In genomic region chr13:79658333-79658975, GRCh38 we compare ENCODE assay signal across 17 cellular contexts.
DNase-seq lines count a peak whose midpoint lies in the region; ATAC-seq and TF ChIP-seq lines count a peak whose summit lies in the region.
"Had no signal": no experiment of that assay in that cellular context is flagged by ENCODE, and none has a peak within 500 bp of the region (broad histone marks: within the 10 kb centered on the region; RNA-seq: fewer than 3 reads in every experiment).

No MANE protein-coding gene starts in this region.

- no peaks in the 10 kb centered on the region for H3K36me3 ChIP-seq in smooth muscle cell (ENCODE audit: low read depth)
- H3K36me3 ChIP-seq: BLaER1 treated with 17β-estradiol and CSF1 and Interleukin-3, amounts not matched to agents 10 nM and 100 nM had no signal

- peak overlapping the region; percentile 56 for H3K4me2 ChIP-seq in smooth muscle cell
- H3K4me2 ChIP-seq: BLaER1 treated with 17β-estradiol and CSF1 and Interleukin-3, amounts not matched to agents 10 nM and 100 nM had no signal

- no peaks in the 10 kb centered on the region for H3K79me2 ChIP-seq in smooth muscle cell (ENCODE audit: low read depth)

- H3K27ac ChIP-seq in smooth muscle cell (ENCODE audit: low read depth): peak overlapping the region; percentile 52
- H3K27ac ChIP-seq: BLaER1 treated with 17β-estradiol and CSF1 and Interleukin-3, amounts not matched to agents 10 nM and 100 nM; SK-N-MC; testis had no signal

- CTCF ChIA-PET in WTC11 (lab: Charles Lee): interaction anchor here (0.8 to 2.7 kb wide), 3 partner anchors 10 to 683 kb away, joined by 3 to 10 read pairs (median 4); no protein-coding TSS in a partner anchor

- peaks cover 28% of the 10 kb centered on the region for H3K4me1 ChIP-seq in smooth muscle cell (ENCODE audit: low read depth)
- H3K4me1 ChIP-seq: testis had no signal

- H3K27me3 Mint-ChIP-seq in WTC11 (ENCODE audit: low read depth) (no peaks in the 10 kb centered on the region), nephron (ENCODE audit: low read depth) (no peaks in the 10 kb centered on the region)

- H3K36me3 Mint-ChIP-seq in WTC11 (no peaks in the 10 kb centered on the region), nephron (ENCODE audit: low read depth) (no peaks in the 10 kb centered on the region)

- H3K27me3 ChIP-seq in smooth muscle cell (ENCODE audit: low read depth): no peaks in the 10 kb centered on the region
- H3K27me3 ChIP-seq: BLaER1 treated with 17β-estradiol and CSF1 and Interleukin-3, amounts not matched to agents 10 nM and 100 nM; testis had no signal

- H4K20me1 ChIP-seq in smooth muscle cell (ENCODE audit: low read depth): no peaks in the 10 kb centered on the region
- H4K20me1 ChIP-seq: BLaER1 treated with 17β-estradiol and CSF1 and Interleukin-3, amounts not matched to agents 10 nM and 100 nM had no signal

- H3F3A ChIP-seq in smooth muscle cell (ENCODE audit: low read depth): peaks cover 8% of the 10 kb centered on the region

- DNase-seq in WTC11 (ENCODE audit: low spot score) (no peak), Right ventricle myocardium superior (no peak), smooth muscle cell (lab: John Stamatoyannopoulos, UW; ENCODE audit: unreplicated experiment) (no peak), NOMO-1 (lab: John Stamatoyannopoulos, UW; ENCODE audit: unreplicated experiment in 2 of 2) (no peak), iPS-NIHi7 (ENCODE audit: extremely low spot score) (no peak)
- no peak for DNase-seq in stimulated activated CD4-positive, alpha-beta T cell treated with anti-CD3 and anti-CD28 coated beads, Interleukin-2, amount 100 ng/mL, for 48 hours
- DNase-seq: activated CD4-positive, alpha-beta T cell treated with anti-CD3 and anti-CD28 coated beads for 1 hour; effector CD8-positive, alpha-beta T cell; mucosa of descending colon; NCI-H2107; NCI-H526; stimulated activated CD4-positive, alpha-beta T cell treated with anti-CD3 and anti-CD28 coated beads, Interleukin-12 subunit alpha, Interleukin-12 subunit beta, amount 100 ng/mL, for 4 hours; T1000; testis had no signal

- intact Hi-C loops in Right ventricle myocardium superior (cut with DNase I): no loop called here

- H3K9ac ChIP-seq in smooth muscle cell (ENCODE audit: low read depth): no peak overlapping the region
- H3K9ac ChIP-seq: BLaER1 treated with 17β-estradiol and CSF1 and Interleukin-3, amounts not matched to agents 10 nM and 100 nM had no signal

- H3K9me3 Mint-ChIP-seq in WTC11: no peaks in the 10 kb centered on the region
- no peaks in the 10 kb centered on the region for H3K9me3 Mint-ChIP-seq in nephron

- 67% methylated on average over 3 of the region's 3 CpGs for WGBS in smooth muscle cell (ENCODE audit: low lambda C conversion rate)

- POLR2A ChIA-PET in WTC11 (lab: Charles Lee): interaction anchor here (1.2 kb wide), 1 partner anchor 683 kb away, joined by 5 read pairs; the partner anchor contains the start of gene SPRY2

- ATAC-seq in WTC11: peak; percentile 43
- peak; percentile 40 for ATAC-seq in Right ventricle myocardium superior (ENCODE audit: poor library complexity)
- ATAC-seq: mucosa of descending colon had no signal

- H3K4me3 Mint-ChIP-seq in WTC11 (no peak overlapping the region), nephron (peak overlapping the region in 1 of 3 experiments; percentile 19)

- peak overlapping the region; percentile 57; the same call in 1 of the 2 replicates for H3K27ac Mint-ChIP-seq in WTC11
- peak overlapping the region; percentile 31 to 79 (median 74) for H3K27ac Mint-ChIP-seq in nephron

- peak overlapping the region; percentile 82 for H2AFZ ChIP-seq in smooth muscle cell (ENCODE audit: low read depth)

- peaks cover 15% of the 10 kb centered on the region for H3K4me1 Mint-ChIP-seq in WTC11
- H3K4me1 Mint-ChIP-seq in nephron: peaks cover 59% of the 10 kb centered on the region

- no peaks in the 10 kb centered on the region for H3K9me3 ChIP-seq in smooth muscle cell (replicated peaks; ENCODE audit: low read depth)
- H3K9me3 ChIP-seq: BLaER1 treated with 17β-estradiol and CSF1 and Interleukin-3, amounts not matched to agents 10 nM and 100 nM; mucosa of descending colon; testis had no signal

- TF ChIP-seq CTCF in WTC11 (IDR thresholded peaks at IDR 0.05): no peak
- no peak for TF ChIP-seq CTCF in nephron (IDR thresholded peaks at IDR 0.05; ENCODE audit: unreplicated experiment in 3 of 3)
- TF ChIP-seq CTCF in smooth muscle cell (IDR thresholded peaks at IDR 0.05; ENCODE audit: borderline replicate concordance, insufficient read depth, poor library complexity, severe bottlenecking): no peak

- H3K4me3 ChIP-seq in smooth muscle cell: no peak overlapping the region
- H3K4me3 ChIP-seq: BLaER1 treated with 17β-estradiol and CSF1 and Interleukin-3, amounts not matched to agents 10 nM and 100 nM; mucosa of descending colon; SK-N-MC; testis had no signal

TF ChIP-seq in WTC11, 78 proteins besides CTCF, POLR2A, EP300 and RAD21:
- TF ChIP-seq NR3C1 (CRISPR knock-in tag; conservative IDR thresholded peaks at IDR 0.05; ENCODE audit: low read depth): no peak
- TF ChIP-seq ELF4 (CRISPR knock-in tag; IDR thresholded peaks at IDR 0.05; ENCODE audit: low read depth): no peak
- TF ChIP-seq PRRX2 (CRISPR knock-in tag; IDR thresholded peaks at IDR 0.05): no peak
- no peak for TF ChIP-seq RORB (CRISPR knock-in tag; IDR thresholded peaks at IDR 0.05)
